18 cellular contexts compared by ENCODE assay signal in the genomic region with DNA sequence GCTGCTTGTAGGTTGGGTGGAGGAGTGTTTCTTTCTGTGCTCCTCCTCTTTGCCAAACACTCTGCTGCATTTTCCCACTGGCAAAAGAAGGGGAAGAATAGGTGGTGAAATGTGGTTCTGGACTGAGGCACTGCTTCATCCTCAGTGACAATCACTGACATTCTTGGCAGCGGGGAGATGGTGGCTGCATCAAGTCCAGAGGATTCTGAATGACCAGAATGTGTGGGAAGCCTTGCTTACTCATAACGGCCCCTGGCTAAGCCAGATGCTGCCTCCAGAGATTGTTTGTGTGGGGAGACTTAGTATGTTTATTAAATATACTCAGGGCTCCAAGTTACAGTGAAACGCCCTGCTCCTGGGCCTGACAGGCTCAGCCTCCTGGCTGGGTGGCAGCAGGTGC.
DNase-seq lines count a peak whose midpoint lies in the region; ATAC-seq, FAIRE-seq and TF ChIP-seq lines count a peak whose summit lies in the region.
"Had no signal": no experiment of that assay in that cellular context is flagged by ENCODE, and none has a peak within 500 bp of the region (broad histone marks: within the 10 kb centered on the region; RNA-seq: fewer than 3 reads in every experiment).

No MANE protein-coding gene starts in this region.

- H2BK12ac ChIP-seq in neuronal stem cell (ENCODE audit: low read length), result no peak overlapping the region

- BruUV-seq in GM12878 (replicated peaks; lab: Mats Ljungman, UMichigan), result no TSS peak

- no peak overlapping the region for H3K23ac ChIP-seq in neuronal stem cell (ENCODE audit: low read depth, low read length, poor library complexity)

- no peak for TF ChIP-seq EP300 in GM12878 (IDR thresholded peaks at IDR 0.05; ENCODE audit: borderline replicate concordance in 1 of 2, control insufficient read depth in 1 of 2, low read depth in 2 of 2, low read length in 2 of 2)

- TF ChIP-seq CTCF in GM10248 (IDR thresholded peaks at IDR 0.05; ENCODE audit: control extremely low read depth, extremely low read depth, low read depth, missing control alignments) (no peak), GM20000 (IDR thresholded peaks at IDR 0.05; ENCODE audit: extremely low read depth, missing control alignments) (no peak), GM12878 (IDR thresholded peaks at IDR 0.05 in 2 of 3, conservative IDR thresholded peaks at IDR 0.05 in 1 of 3; ENCODE audit: control insufficient read depth in 2 of 3, extremely low read depth in 1 of 3, insufficient read depth in 1 of 3, low read depth in 3 of 3, low read length in 3 of 3) (no peak), upper lobe of right lung (IDR thresholded peaks at IDR 0.05) (no peak)

- no peaks in the 10 kb centered on the region; the same call in 1 of the 2 replicates for H3K4me1 ChIP-seq in GM12878 (ENCODE audit: control insufficient read depth, insufficient read depth, low read length)
- H3K4me1 ChIP-seq in neuronal stem cell (ENCODE audit: control insufficient read depth in 2 of 2, insufficient read depth in 1 of 2, low read depth in 1 of 2, low read length in 2 of 2), result peaks cover 0 to 4% of the 10 kb centered on the region in 2 donors
- no peaks in the 10 kb centered on the region for H3K4me1 ChIP-seq in upper lobe of right lung
- no peaks in the 10 kb centered on the region for H3K4me1 ChIP-seq in CD4-positive, alpha-beta memory T cell (ENCODE audit: insufficient read depth, low read length)

- H3K4me3 ChIP-seq in GM12878 (no peak overlapping the region), neuronal stem cell (ENCODE audit: low read length in 2 of 2) (no peak overlapping the region), upper lobe of right lung (no peak overlapping the region)
- no peak overlapping the region for H3K4me3 ChIP-seq in CD4-positive, alpha-beta memory T cell (ENCODE audit: low read length in 2 of 2)
- H3K4me3 ChIP-seq: GM23338 had no signal

- H3K79me2 ChIP-seq in GM12878 (ENCODE audit: control insufficient read depth, insufficient read depth, low read length), result no peaks in the 10 kb centered on the region

- TF ChIP-seq RAD21 in GM12878 (IDR thresholded peaks at IDR 0.05; ENCODE audit: insufficient read depth, low read depth, low read length), result no peak

- H4K8ac ChIP-seq in neuronal stem cell (ENCODE audit: low read depth, low read length), result no peak overlapping the region

- no peak overlapping the region for H2AK5ac ChIP-seq in neuronal stem cell (ENCODE audit: low read depth, low read length)

- peak; percentile 28 for DNase-seq in GM10248 (ENCODE audit: extremely low spot score)
- peak; percentile 16 for DNase-seq in GM20000 (ENCODE audit: low spot score)
- DNase-seq in GM12878 (ENCODE audit: low read depth, low spot score), result no peak
- no peak for DNase-seq in neuronal stem cell (ENCODE audit: low spot score)
- no peak for DNase-seq in upper lobe of right lung
- DNase-seq in HCEC 1CT, result no peak
- DNase-seq in mesenteric fat pad (ENCODE audit: low spot score), result no peak
- DNase-seq in CD4-positive, alpha-beta memory T cell, result no peak
- DNase-seq: Caco-2; CD8-positive, alpha-beta memory T cell; DMS53; GF-D8; H9 had no signal

- H3K9me3 ChIP-seq in GM12878 (replicated peaks; ENCODE audit: control insufficient read depth, insufficient read depth, low read length) (no peaks in the 10 kb centered on the region), neuronal stem cell (replicated peaks in 1 of 2; ENCODE audit: control insufficient read depth in 2 of 2, insufficient read depth in 1 of 2, low read depth in 1 of 2, low read length in 2 of 2) (no peaks in the 10 kb centered on the region), upper lobe of right lung (no peaks in the 10 kb centered on the region)
- no peaks in the 10 kb centered on the region for H3K9me3 ChIP-seq in CD4-positive, alpha-beta memory T cell (ENCODE audit: control insufficient read depth in 1 of 2, low read length in 2 of 2)
- H3K9me3 ChIP-seq: Caco-2 had no signal

- TF ChIP-seq POLR2A in GM12878 (IDR thresholded peaks at IDR 0.05; ENCODE audit: low read depth, low read length), result no peak

- H3K9ac ChIP-seq in GM12878 (ENCODE audit: control insufficient read depth, insufficient read depth, low read length), result no peak overlapping the region
- H3K9ac ChIP-seq in neuronal stem cell (ENCODE audit: low read depth, low read length, poor library complexity), result peak overlapping the region; percentile 15

- FAIRE-seq in GM12878 (lab: Jason Lieb, UNC), result no peak
- FAIRE-seq: GM12891, HTR-8/SVneo had no signal

- peaks cover 0 to 7% of the 10 kb centered on the region in 2 experiments; a peak in 3 of 4 replicates for H3K36me3 ChIP-seq in GM12878 (ENCODE audit: control insufficient read depth in 2 of 2, insufficient read depth in 2 of 2, low read length in 1 of 2)
- no peaks in the 10 kb centered on the region for H3K36me3 ChIP-seq in neuronal stem cell (replicated peaks in 1 of 2; ENCODE audit: control insufficient read depth in 2 of 2, insufficient read depth in 2 of 2, low read length in 2 of 2)
- H3K36me3 ChIP-seq in upper lobe of right lung, result no peaks in the 10 kb centered on the region
- H3K36me3 ChIP-seq in CD4-positive, alpha-beta memory T cell (ENCODE audit: insufficient read depth, low read length), result no peaks in the 10 kb centered on the region

- CTCF ChIA-PET in GM10248 (lab: Yijun Ruan, JAX), result interaction anchor here (1.2 kb wide), 1 partner anchor 22 kb away, joined by 3 read pairs; no protein-coding TSS in a partner anchor
- CTCF ChIA-PET in GM12878 (lab: Yijun Ruan, JAX), result no interaction called here
- CTCF ChIA-PET in CD4-positive, alpha-beta memory T cell (lab: Charles Lee; ENCODE audit: partially characterized antibody), result no interaction called here

- H3K14ac ChIP-seq in neuronal stem cell (ENCODE audit: low read length), result no peak overlapping the region

- POLR2A ChIA-PET in GM10248 (lab: Yijun Ruan, JAX), result no interaction called here
- POLR2A ChIA-PET in GM12878 (lab: Charles Lee), result no interaction called here
- POLR2A ChIA-PET in CD4-positive, alpha-beta memory T cell (lab: Charles Lee; ENCODE audit: partially characterized antibody), result no interaction called here

- no peak overlapping the region for H4K91ac ChIP-seq in neuronal stem cell (ENCODE audit: low read depth, low read length, poor library complexity)

- H3K27me3 ChIP-seq in GM12878 (replicated peaks in 1 of 2; ENCODE audit: control insufficient read depth in 2 of 2, insufficient read depth in 2 of 2, low read length in 1 of 2), result no peaks in the 10 kb centered on the region
- H3K27me3 ChIP-seq in neuronal stem cell (ENCODE audit: control insufficient read depth in 3 of 3, insufficient read depth in 3 of 3, low read depth in 1 of 3, low read length in 3 of 3), result peaks cover 0 to 6% (median 0%) of the 10 kb centered on the region in 3 experiments
- H3K27me3 ChIP-seq in upper lobe of right lung, result peaks cover 3% of the 10 kb centered on the region
- peaks cover 2% of the 10 kb centered on the region for H3K27me3 ChIP-seq in CD4-positive, alpha-beta memory T cell (ENCODE audit: insufficient read depth, low read length)

- no peaks in the 10 kb centered on the region for H3K4me1 Mint-ChIP-seq in CD4-positive, alpha-beta memory T cell
- H3K4me1 Mint-ChIP-seq: CD14-positive monocyte; CD8-positive, alpha-beta memory T cell had no signal

- no peaks in the 10 kb centered on the region for H3K36me3 Mint-ChIP-seq in CD4-positive, alpha-beta memory T cell
- H3K36me3 Mint-ChIP-seq: CD14-positive monocyte; CD8-positive, alpha-beta memory T cell had no signal

- H3K27me3 Mint-ChIP-seq in CD4-positive, alpha-beta memory T cell, result peaks cover 19 to 21% of the 10 kb centered on the region in 2 donors

- H3K27ac ChIP-seq in GM12878 (ENCODE audit: control insufficient read depth, insufficient read depth) (no peak overlapping the region), neuronal stem cell (replicated peaks; ENCODE audit: low read length) (no peak overlapping the region), upper lobe of right lung (no peak overlapping the region)
- H3K27ac ChIP-seq in CD4-positive, alpha-beta memory T cell (ENCODE audit: low read depth, low read length), result no peak overlapping the region
- H3K27ac ChIP-seq: 22Rv1 had no signal

- H3K79me1 ChIP-seq in neuronal stem cell (ENCODE audit: low read depth, low read length), result no peaks in the 10 kb centered on the region

- ATAC-seq in GM12878 (no peak), upper lobe of right lung (no peak)
- ATAC-seq: GM23338 had no signal

- RAD21 ChIA-PET in GM12878 (lab: Charles Lee; ENCODE audit: unreplicated experiment), result no interaction called here

- no peak overlapping the region for H2BK15ac ChIP-seq in neuronal stem cell (ENCODE audit: low read length)

- SMC1A ChIA-PET in GM12878 (lab: Charles Lee; ENCODE audit: uncharacterized antibody, unreplicated experiment), result interaction anchor here (1.2 kb wide), 1 partner anchor 411 kb away, joined by 3 read pairs; no protein-coding TSS in a partner anchor

- H3K4me2 ChIP-seq in GM12878 (ENCODE audit: control insufficient read depth, insufficient read depth) (no peak overlapping the region), neuronal stem cell (ENCODE audit: insufficient read depth, low read length, poor library complexity, severe bottlenecking) (no peak overlapping the region)
- H3K4me2 ChIP-seq: GM23338 had no signal

- H3K18ac ChIP-seq in neuronal stem cell (ENCODE audit: low read length), result peak overlapping the region; percentile 11

- no peak overlapping the region for H2BK5ac ChIP-seq in neuronal stem cell (ENCODE audit: low read length)

- in situ Hi-C loops in GM12878 (cut with MboI), result no loop called here

- intact Hi-C loops in GM12878 (cut with micrococcal nuclease; ENCODE audit: unreplicated experiment) (no loop called here), upper lobe of right lung (cut with DNase I) (no loop called here)
- intact Hi-C loops in CD4-positive, alpha-beta memory T cell (cut with micrococcal nuclease), result no loop called here

- H3K4ac ChIP-seq in neuronal stem cell (ENCODE audit: low read length), result no peak overlapping the region

- no peak overlapping the region for H3K27ac Mint-ChIP-seq in CD4-positive, alpha-beta memory T cell
- H3K27ac Mint-ChIP-seq: CD14-positive monocyte; CD8-positive, alpha-beta memory T cell; GM23338; H9 had no signal

- H2AFZ ChIP-seq in GM12878 (ENCODE audit: control insufficient read depth, low read depth, low read length) (no peak overlapping the region), neuronal stem cell (ENCODE audit: low read length) (no peak overlapping the region)
- H2AFZ ChIP-seq: GM23338 had no signal

- no peak overlapping the region for H3K4me3 Mint-ChIP-seq in CD4-positive, alpha-beta memory T cell
- H3K4me3 Mint-ChIP-seq: CD14-positive monocyte; CD8-positive, alpha-beta memory T cell; GM23338; H9 had no signal

- H4K20me1 ChIP-seq in GM12878 (ENCODE audit: control insufficient read depth, insufficient read depth), result no peaks in the 10 kb centered on the region

- no peak overlapping the region for H2BK120ac ChIP-seq in neuronal stem cell (ENCODE audit: low read depth, low read length)

- 25% methylated on average over 3 of the region's 3 CpGs for WGBS in GM12878 (ENCODE audit: insufficient coverage, insufficient replicate concordance, low lambda C conversion rate, missing lambda C conversion rate)
- no CpG with 5 or more reads among the region's 3 CpGs for WGBS in neuronal stem cell (ENCODE audit: extremely low coverage in 2 of 2, insufficient read length in 2 of 2, insufficient replicate concordance in 1 of 2), 2 donors

- H3K9me3 Mint-ChIP-seq in CD4-positive, alpha-beta memory T cell, result peaks cover 0 to 4% (median 0%) of the 10 kb centered on the region in 8 donors
- H3K9me3 Mint-ChIP-seq: CD8-positive, alpha-beta memory T cell; GM23338; H9 had no signal

Comparison
In these comparisons a context has a peak if more than half of its experiments do, and no peak if none do; other contexts are left out.
1. DNase-seq: peak in GM10248 (single experiment) and GM20000 (single experiment); none in GM12878 (single experiment), neuronal stem cell (single experiment), upper lobe of right lung (single experiment), HCEC 1CT (single experiment), mesenteric fat pad (single experiment) and CD4-positive, alpha-beta memory T cell (0 of 5).